ENCODE assay signal across 11 cellular contexts in genomic region chr5:163079618-163080017, GRCh38.
DNase-seq lines count a peak whose midpoint lies in the region; ATAC-seq and TF ChIP-seq lines count a peak whose summit lies in the region.
"Had no signal": no experiment of that assay in that cellular context is flagged by ENCODE, and none has a peak within 500 bp of the region (broad histone marks: within the 10 kb centered on the region; RNA-seq: fewer than 3 reads in every experiment).

No MANE protein-coding gene starts in this region.

- H3K9me3 ChIP-seq in psoas muscle = peaks cover 14% of the 10 kb centered on the region

- no peaks in the 10 kb centered on the region for H3K4me1 ChIP-seq in psoas muscle
- H3K4me1 ChIP-seq: BLaER1 had no signal

- CTCF ChIA-PET in Calu3 (lab: Charles Lee) = no interaction called here

- no TSS peak for BruUV-seq in Calu3 (replicated peaks; lab: Mats Ljungman, UMichigan)

- DNase-seq in Calu3 = peak; percentile 5
- no peak for DNase-seq in psoas muscle
- no peak for DNase-seq in NCI-H2227 (lab: John Stamatoyannopoulos, UW; ENCODE audit: unreplicated experiment)
- no peak for DNase-seq in left lobe of liver (ENCODE audit: low spot score)
- DNase-seq in MV-4-11 (lab: John Stamatoyannopoulos, UW) = no peak
- DNase-seq: activated CD4-positive, alpha-beta T cell treated with anti-CD3 and anti-CD28 coated beads for 48 hours; NCI-H526 treated with DMSO at 0.1 percent for 48 hours had no signal

- no peaks in the 10 kb centered on the region for H3K36me3 ChIP-seq in psoas muscle (ENCODE audit: insufficient read depth in 1 of 2, low read depth in 1 of 2)
- H3K36me3 ChIP-seq: BLaER1 had no signal

- H3K9me3 Mint-ChIP-seq in Calu3 (ENCODE audit: low read depth, unreplicated experiment) = peaks cover 26% of the 10 kb centered on the region

- intact Hi-C loops in Calu3 (cut with micrococcal nuclease; ENCODE audit: unreplicated experiment) = no loop called here
- intact Hi-C loops in psoas muscle (cut with DNase I) = no loop called here

- WGBS in psoas muscle, 3 donors = 57 to 65% (median 59%) methylated on average over 3 of the region's 3 CpGs

- no peak overlapping the region for H3K27ac Mint-ChIP-seq in Calu3 (ENCODE audit: unreplicated experiment)

- TF ChIP-seq CTCF in Calu3 (IDR thresholded peaks at IDR 0.05; ENCODE audit: unreplicated experiment) (peak; percentile 21), VCaP (conservative IDR thresholded peaks at IDR 0.05) (peak; percentile 62), psoas muscle (IDR thresholded peaks at IDR 0.05) (no peak)

- H3K36me3 Mint-ChIP-seq in Calu3 (ENCODE audit: insufficient read depth, unreplicated experiment) = no peaks in the 10 kb centered on the region

- peak; percentile 96 for ATAC-seq in GM19351 (IDR thresholded peaks at IDR 0.05; ENCODE audit: unreplicated experiment)
- ATAC-seq in HG03378 (IDR thresholded peaks at IDR 0.05; ENCODE audit: unreplicated experiment) = peak; percentile 70
- no peak for ATAC-seq in psoas muscle
- ATAC-seq in left lobe of liver = no peak

- no peak overlapping the region for H3K27ac ChIP-seq in VCaP
- no peak overlapping the region for H3K27ac ChIP-seq in psoas muscle
- H3K27ac ChIP-seq: BLaER1 had no signal

- no peak overlapping the region for H3K4me3 ChIP-seq in psoas muscle
- H3K4me3 ChIP-seq: BLaER1 had no signal

- H3K4me3 Mint-ChIP-seq in Calu3 (ENCODE audit: low read depth, unreplicated experiment) = no peak overlapping the region

- no peaks in the 10 kb centered on the region for H3K27me3 Mint-ChIP-seq in Calu3 (ENCODE audit: unreplicated experiment)

- H3K27me3 ChIP-seq in psoas muscle (ENCODE audit: insufficient read depth in 3 of 3, low read length in 2 of 3) = no peaks in the 10 kb centered on the region
- H3K27me3 ChIP-seq: BLaER1 had no signal

- H3K4me1 Mint-ChIP-seq in Calu3 (ENCODE audit: low read depth, unreplicated experiment) = no peaks in the 10 kb centered on the region

Comparison
In these comparisons a context has a peak if more than half of its experiments do, and no peak if none do; other contexts are left out.
1. ATAC-seq: peak in GM19351 (single experiment) and HG03378 (single experiment); none in psoas muscle (0 of 4) and left lobe of liver (single experiment).